Comparison of ENCODE assay signal across 10 cellular contexts in the genomic region with DNA sequence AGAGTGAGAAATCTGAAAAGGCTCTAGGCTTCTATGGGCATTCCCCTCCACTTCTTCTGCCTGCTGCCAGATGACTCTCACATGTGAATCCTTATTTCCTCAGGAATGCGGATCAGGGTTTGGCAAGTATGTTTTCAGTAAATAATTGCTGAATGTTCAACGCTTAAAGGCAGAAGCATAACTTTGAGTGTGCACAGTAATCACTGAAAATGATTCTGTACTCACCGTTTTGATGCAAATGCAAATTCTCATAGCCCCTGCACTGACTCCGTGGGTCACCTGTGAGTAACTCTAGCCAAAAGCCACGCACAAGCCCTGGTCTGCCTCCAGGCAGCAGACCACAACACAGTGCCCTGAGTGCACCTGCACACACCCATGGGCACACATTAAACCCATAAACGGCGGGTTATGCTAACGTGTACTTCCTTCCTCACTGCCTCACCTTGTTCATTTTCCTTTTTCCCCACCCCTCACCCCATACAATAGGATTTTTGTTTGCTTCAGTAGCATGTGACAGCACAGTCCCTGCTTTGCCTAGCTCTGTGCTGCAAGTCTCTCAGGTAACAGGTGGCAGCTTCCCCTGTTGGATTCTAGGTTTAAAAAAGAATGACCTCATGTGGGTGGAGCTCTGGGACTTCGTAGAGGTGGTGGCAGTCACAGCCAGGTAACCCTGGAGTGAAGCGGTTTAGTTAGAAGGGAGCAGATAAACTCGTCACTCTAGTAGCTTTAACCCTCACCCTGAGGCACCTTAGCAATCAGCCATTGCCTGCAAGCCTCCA. TPM values are rescaled to one million over a fixed set of nuclear protein-coding genes. Genes with fewer than 3 reads are reported as not detected.
DNase-seq lines count a peak whose midpoint lies in the region; ATAC-seq and TF ChIP-seq lines count a peak whose summit lies in the region.
"Had no signal": no experiment of that assay in that cellular context is flagged by ENCODE, and none has a peak within 500 bp of the region (broad histone marks: within the 10 kb centered on the region; RNA-seq: fewer than 3 reads in every experiment).

A gene with protein sequence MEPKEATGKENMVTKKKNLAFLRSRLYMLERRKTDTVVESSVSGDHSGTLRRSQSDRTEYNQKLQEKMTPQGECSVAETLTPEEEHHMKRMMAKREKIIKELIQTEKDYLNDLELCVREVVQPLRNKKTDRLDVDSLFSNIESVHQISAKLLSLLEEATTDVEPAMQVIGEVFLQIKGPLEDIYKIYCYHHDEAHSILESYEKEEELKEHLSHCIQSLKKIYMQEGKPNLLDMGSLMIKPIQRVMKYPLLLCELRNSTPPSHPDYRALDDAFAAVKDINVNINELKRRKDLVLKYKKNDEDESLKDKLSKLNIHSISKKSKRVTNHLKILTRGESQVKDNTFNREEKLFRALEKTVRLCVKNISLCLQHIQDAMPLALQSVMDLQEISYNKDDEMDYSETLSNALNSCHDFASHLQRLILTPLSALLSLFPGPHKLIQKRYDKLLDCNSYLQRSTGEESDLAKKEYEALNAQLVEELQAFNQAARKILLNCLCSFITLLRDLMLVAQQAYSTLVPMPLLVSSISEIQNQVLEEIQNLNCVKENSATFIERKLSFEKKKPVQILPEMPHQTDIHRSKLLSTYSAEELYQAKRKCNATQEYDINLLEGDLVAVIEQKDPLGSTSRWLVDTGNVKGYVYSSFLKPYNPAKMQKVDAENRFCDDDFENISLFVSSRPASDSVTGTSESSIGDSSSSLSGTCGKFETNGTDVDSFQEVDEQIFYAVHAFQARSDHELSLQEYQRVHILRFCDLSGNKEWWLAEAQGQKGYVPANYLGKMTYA (plus strand): TSS at position 653 of the 779 bp plus-strand sequence. CDS start 146 bp downstream, outside the sequence.

- ATAC-seq in GM19455 (IDR thresholded peaks at IDR 0.05; ENCODE audit: unreplicated experiment) (no peak), GM18505 (IDR thresholded peaks at IDR 0.05; ENCODE audit: unreplicated experiment) (no peak)

- no peak for TF ChIP-seq EP300 in Ishikawa (IDR thresholded peaks at IDR 0.05; ENCODE audit: borderline replicate concordance)

- H3K36me3 ChIP-seq in kidney epithelial cell (ENCODE audit: control insufficient read depth, insufficient read depth, low read length) = no peaks in the 10 kb centered on the region

- no peak for TF ChIP-seq POLR2A in GM18505 (IDR thresholded peaks at IDR 0.05; ENCODE audit: borderline replicate concordance, extremely low read depth, insufficient read depth, insufficient read length)

- H3K27me3 ChIP-seq in kidney epithelial cell (ENCODE audit: control insufficient read depth, insufficient read depth, low read length) = no peaks in the 10 kb centered on the region

- H3K4me3 ChIP-seq in kidney epithelial cell (ENCODE audit: low read depth, low read length) = peak within 1 kb of the TSS; percentile 9

- TF ChIP-seq CTCF in 22Rv1 (IDR thresholded peaks at IDR 0.05) = no peak
- TF ChIP-seq CTCF in kidney epithelial cell (IDR thresholded peaks at IDR 0.05; ENCODE audit: insufficient read depth, low read length, poor library complexity, severe bottlenecking) = no peak

- peak within 1 kb of the TSS; percentile 95 for H3K27ac ChIP-seq in 22Rv1

- in situ Hi-C loops in SK-MEL-5 (cut with HindIII; ENCODE audit: low pct_unique_long_range_greater_than_20kb, low sequenced_read_pairs) = no loop called here

- DNase-seq in SK-MEL-5 (ENCODE audit: low read depth, low spot score) (peak; percentile 42), kidney epithelial cell (ENCODE audit: low read depth) (peak; percentile 70), hypothalamus (lab: John Stamatoyannopoulos, UW) (no peak)
- no peak for DNase-seq in stimulated activated CD4-positive, alpha-beta T cell treated with anti-CD3 and anti-CD28 coated beads, Interleukin-4, amount 100 ng/mL, for 4 hours
- DNase-seq: activated T-cell treated with anti-CD3 and anti-CD28 coated beads, Interleukin-2, amount 50 U/mL, for 4 hours had no signal

- no peak for TF ChIP-seq RAD21 in Ishikawa (IDR thresholded peaks at IDR 0.05; ENCODE audit: low read depth)

TF ChIP-seq in Ishikawa, 13 proteins besides CTCF, POLR2A, EP300 and RAD21:
- TF ChIP-seq, protein P1, sequence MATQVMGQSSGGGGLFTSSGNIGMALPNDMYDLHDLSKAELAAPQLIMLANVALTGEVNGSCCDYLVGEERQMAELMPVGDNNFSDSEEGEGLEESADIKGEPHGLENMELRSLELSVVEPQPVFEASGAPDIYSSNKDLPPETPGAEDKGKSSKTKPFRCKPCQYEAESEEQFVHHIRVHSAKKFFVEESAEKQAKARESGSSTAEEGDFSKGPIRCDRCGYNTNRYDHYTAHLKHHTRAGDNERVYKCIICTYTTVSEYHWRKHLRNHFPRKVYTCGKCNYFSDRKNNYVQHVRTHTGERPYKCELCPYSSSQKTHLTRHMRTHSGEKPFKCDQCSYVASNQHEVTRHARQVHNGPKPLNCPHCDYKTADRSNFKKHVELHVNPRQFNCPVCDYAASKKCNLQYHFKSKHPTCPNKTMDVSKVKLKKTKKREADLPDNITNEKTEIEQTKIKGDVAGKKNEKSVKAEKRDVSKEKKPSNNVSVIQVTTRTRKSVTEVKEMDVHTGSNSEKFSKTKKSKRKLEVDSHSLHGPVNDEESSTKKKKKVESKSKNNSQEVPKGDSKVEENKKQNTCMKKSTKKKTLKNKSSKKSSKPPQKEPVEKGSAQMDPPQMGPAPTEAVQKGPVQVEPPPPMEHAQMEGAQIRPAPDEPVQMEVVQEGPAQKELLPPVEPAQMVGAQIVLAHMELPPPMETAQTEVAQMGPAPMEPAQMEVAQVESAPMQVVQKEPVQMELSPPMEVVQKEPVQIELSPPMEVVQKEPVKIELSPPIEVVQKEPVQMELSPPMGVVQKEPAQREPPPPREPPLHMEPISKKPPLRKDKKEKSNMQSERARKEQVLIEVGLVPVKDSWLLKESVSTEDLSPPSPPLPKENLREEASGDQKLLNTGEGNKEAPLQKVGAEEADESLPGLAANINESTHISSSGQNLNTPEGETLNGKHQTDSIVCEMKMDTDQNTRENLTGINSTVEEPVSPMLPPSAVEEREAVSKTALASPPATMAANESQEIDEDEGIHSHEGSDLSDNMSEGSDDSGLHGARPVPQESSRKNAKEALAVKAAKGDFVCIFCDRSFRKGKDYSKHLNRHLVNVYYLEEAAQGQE (IDR thresholded peaks at IDR 0.05; ENCODE audit: low read depth) = no peak
- TF ChIP-seq ZBTB7A (IDR thresholded peaks at IDR 0.05; ENCODE audit: low read depth) (no peak), TAF1 (IDR thresholded peaks at IDR 0.05; ENCODE audit: low read depth) (no peak), NFIC (IDR thresholded peaks at IDR 0.05) (no peak), EGR1 (IDR thresholded peaks at IDR 0.05) (no peak), FOXM1 (IDR thresholded peaks at IDR 0.05; ENCODE audit: borderline replicate concordance, low read depth) (no peak), TCF12 (IDR thresholded peaks at IDR 0.05; ENCODE audit: low read depth) (no peak), YY1 (IDR thresholded peaks at IDR 0.05; ENCODE audit: low read depth) (no peak), CEBPB (IDR thresholded peaks at IDR 0.05) (no peak), TEAD4 (IDR thresholded peaks at IDR 0.05) (no peak), CREB1 (IDR thresholded peaks at IDR 0.05; ENCODE audit: low read depth) (no peak)
- TF ChIP-seq, protein P2, sequence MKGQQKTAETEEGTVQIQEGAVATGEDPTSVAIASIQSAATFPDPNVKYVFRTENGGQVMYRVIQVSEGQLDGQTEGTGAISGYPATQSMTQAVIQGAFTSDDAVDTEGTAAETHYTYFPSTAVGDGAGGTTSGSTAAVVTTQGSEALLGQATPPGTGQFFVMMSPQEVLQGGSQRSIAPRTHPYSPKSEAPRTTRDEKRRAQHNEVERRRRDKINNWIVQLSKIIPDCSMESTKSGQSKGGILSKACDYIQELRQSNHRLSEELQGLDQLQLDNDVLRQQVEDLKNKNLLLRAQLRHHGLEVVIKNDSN (IDR thresholded peaks at IDR 0.05) = peak; percentile 36; the same call in 1 of the 2 replicates
- TF ChIP-seq, protein P3, sequence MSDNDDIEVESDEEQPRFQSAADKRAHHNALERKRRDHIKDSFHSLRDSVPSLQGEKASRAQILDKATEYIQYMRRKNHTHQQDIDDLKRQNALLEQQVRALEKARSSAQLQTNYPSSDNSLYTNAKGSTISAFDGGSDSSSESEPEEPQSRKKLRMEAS (IDR thresholded peaks at IDR 0.05) = peak; percentile 45

RNA-seq across cellular contexts. Expression of the gene that starts here (rescaled TPM):
- total RNA-seq in SK-MEL-5 (2014; rRNA removed; shearing (Covaris generic)) = not detected in 2 replicates
- polyA plus RNA-seq in SK-MEL-5 (2015; cell fraction: cytosol; rRNA removed) = not detected in 2 replicates
- polyA plus RNA-seq in SK-MEL-5 (2015; cell fraction: nucleus; rRNA removed) = not detected in 2 replicates
- total RNA-seq in kidney epithelial cell = 0.42 and 0.75 TPM in 2 replicates
- total RNA-seq: activated T-cell treated with anti-CD3 and anti-CD28 coated beads, Interleukin-2, amount 50 U/mL, for 4 hours had no signal
- polyA plus RNA-seq: BJ had no signal

Comparison
In these comparisons a context has a peak if more than half of its experiments do, and no peak if none do; other contexts are left out.
1. Peak in DNase-seq in SK-MEL-5; RNA of the gene not detected or under 1 TPM.
2. Peak in DNase-seq and H3K4me3 ChIP-seq in kidney epithelial cell; RNA of the gene not detected or under 1 TPM.